ENCODE assay signal across 1 cellular context in genomic region chr13:33251131-33251629, GRCh38.
TF ChIP-seq lines count a peak whose summit lies in the region.

No MANE protein-coding gene starts in this region.

TF ChIP-seq in HCT116, 20 proteins besides CTCF, POLR2A, EP300 and RAD21 (continued from another document):
- TF ChIP-seq ZFX (IDR thresholded peaks at IDR 0.05) (no peak), SRF (IDR thresholded peaks at IDR 0.05; ENCODE audit: low read depth) (no peak; the same call in 1 of the 2 replicates), ZNF274 (IDR thresholded peaks at IDR 0.05; ENCODE audit: low read depth, low read length) (no peak), SP1 (IDR thresholded peaks at IDR 0.05; ENCODE audit: low read depth) (peak; percentile 39; the same call in 1 of the 2 replicates)
TF ChIP-seq in HCT116: peak in this region for 6.
